In the genomic region with DNA sequence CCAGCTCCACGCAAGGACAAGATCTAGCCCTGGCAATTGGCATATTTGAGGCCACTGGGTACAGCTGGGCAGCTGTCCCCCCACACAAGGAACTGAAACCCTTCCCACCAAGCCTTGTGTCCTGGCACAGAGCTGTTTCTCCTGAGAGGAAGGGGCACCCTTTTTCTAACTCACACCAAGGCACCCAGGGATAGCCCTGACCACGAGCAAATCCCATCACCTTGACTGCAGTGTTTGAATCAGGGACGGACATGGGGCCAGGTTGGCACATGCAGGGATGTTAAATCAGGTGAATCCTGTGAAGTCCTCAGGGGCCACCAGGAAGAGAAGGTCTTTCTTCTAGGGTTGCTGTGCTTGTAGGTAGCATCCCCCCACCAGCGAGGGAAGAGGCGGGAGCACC, we compare ENCODE assay signal across 27 cellular contexts.
"Had no signal": no experiment of that assay in that cellular context is flagged by ENCODE, and none has a peak within 500 bp of the region (broad histone marks: within the 10 kb centered on the region; RNA-seq: fewer than 3 reads in every experiment).

No MANE protein-coding gene starts in this region.

- ATAC-seq: left colon; left lung; lower lobe of right lung; naive thymus-derived CD8-positive, alpha-beta T cell; pancreas; sciatic nerve; stimulated activated memory B cell treated with anti-CD40 and anti-IgM and Interleukin-4, amounts not matched to agents 10 μg/mL and 1 μg/mL and 100 μg/mL, for 72 hours; stimulated activated naive CD8-positive, alpha-beta T cell treated with anti-CD3 and anti-CD28 coated beads, Interleukin-15, amount 100 ng/mL, for 72 hours had no signal

- H3K4me3 ChIP-seq: left lung, lower lobe of right lung, pancreas, prostate gland, spleen, testis, thyroid gland, transverse colon, upper lobe of left lung, vagina had no signal

- H3K9me3 ChIP-seq: left lung, lower lobe of right lung, pancreas, prostate gland, spleen, testis, thyroid gland, transverse colon, upper lobe of left lung, vagina had no signal

- H3K4me1 Mint-ChIP-seq: naive thymus-derived CD8-positive, alpha-beta T cell; stimulated activated memory B cell treated with anti-CD40 and anti-IgM and Interleukin-4, amounts not matched to agents 10 μg/mL and 1 μg/mL and 100 μg/mL, for 72 hours; stimulated activated naive CD8-positive, alpha-beta T cell treated with anti-CD3 and anti-CD28 coated beads, Interleukin-15, amount 100 ng/mL, for 72 hours had no signal

- H3K4me3 Mint-ChIP-seq: naive thymus-derived CD8-positive, alpha-beta T cell; nephron; neural crest cell; stimulated activated memory B cell treated with anti-CD40 and anti-IgM and Interleukin-4, amounts not matched to agents 10 μg/mL and 1 μg/mL and 100 μg/mL, for 72 hours; stimulated activated naive CD8-positive, alpha-beta T cell treated with anti-CD3 and anti-CD28 coated beads, Interleukin-15, amount 100 ng/mL, for 72 hours had no signal

- DNase-seq: hippocampal formation; kidney glomerular epithelial cell; left colon; left lung; lower lobe of right lung; mammary epithelial cell; mesenchymal stem cell; nucleus accumbens; pancreas; retina; right cardiac atrium; small intestine; spleen; stimulated activated CD4-positive, alpha-beta T cell treated with anti-CD3 and anti-CD28 coated beads, Interleukin-4, amount 100 ng/mL, for 24 hours; stimulated activated naive CD4-positive, alpha-beta T cell treated with Interleukin-2 at 50 U/mL for 16 hours; stimulated activated naive CD8-positive, alpha-beta T cell treated with anti-CD3 and anti-CD28 coated beads, Interleukin-15, amount 100 ng/mL, for 72 hours; testis; thyroid gland; transverse colon; upper lobe of left lung had no signal

- H3K27me3 ChIP-seq: pancreas, testis, thyroid gland, upper lobe of left lung, vagina had no signal

- H3K27ac ChIP-seq: left lung, lower lobe of right lung, pancreas, prostate gland, spleen, testis, thyroid gland, transverse colon, upper lobe of left lung, vagina had no signal

- H3K36me3 ChIP-seq: left lung, lower lobe of right lung, pancreas, prostate gland, spleen, thyroid gland, transverse colon, upper lobe of left lung, vagina had no signal

- H3K36me3 Mint-ChIP-seq: naive thymus-derived CD8-positive, alpha-beta T cell; stimulated activated memory B cell treated with anti-CD40 and anti-IgM and Interleukin-4, amounts not matched to agents 10 μg/mL and 1 μg/mL and 100 μg/mL, for 72 hours had no signal

- H3K9me3 Mint-ChIP-seq: naive thymus-derived CD8-positive, alpha-beta T cell; neural crest cell; stimulated activated naive CD8-positive, alpha-beta T cell treated with anti-CD3 and anti-CD28 coated beads, Interleukin-15, amount 100 ng/mL, for 72 hours had no signal

- H3K4me1 ChIP-seq: left lung, lower lobe of right lung, pancreas, prostate gland, spleen, thyroid gland, upper lobe of left lung, vagina had no signal

- H3K27ac Mint-ChIP-seq: naive thymus-derived CD8-positive, alpha-beta T cell; nephron; stimulated activated memory B cell treated with anti-CD40 and anti-IgM and Interleukin-4, amounts not matched to agents 10 μg/mL and 1 μg/mL and 100 μg/mL, for 72 hours; stimulated activated naive CD8-positive, alpha-beta T cell treated with anti-CD3 and anti-CD28 coated beads, Interleukin-15, amount 100 ng/mL, for 72 hours had no signal
